Comparison of ENCODE assay signal across 17 cellular contexts in genomic region chr10:51955696-51956095, GRCh38.
DNase-seq lines count a peak whose midpoint lies in the region; ATAC-seq and TF ChIP-seq lines count a peak whose summit lies in the region.
"Had no signal": no experiment of that assay in that cellular context is flagged by ENCODE, and none has a peak within 500 bp of the region (broad histone marks: within the 10 kb centered on the region; RNA-seq: fewer than 3 reads in every experiment).

No MANE protein-coding gene starts in this region.

- H3K23ac ChIP-seq in neuronal stem cell (ENCODE audit: low read depth, low read length, poor library complexity): no peak overlapping the region

- CTCF ChIA-PET in SK-N-SH (lab: Yijun Ruan, JAX): interaction anchor here (0.6 to 2.3 kb wide), 3 partner anchors 50 to 567 kb away, joined by 3 to 9 read pairs (median 3); no protein-coding TSS in a partner anchor

- H2BK12ac ChIP-seq in neuronal stem cell (ENCODE audit: low read length): no peak overlapping the region

- H3K9ac ChIP-seq in GM23248 (no peak overlapping the region), iPS-18a (ENCODE audit: low read length) (no peak overlapping the region), neuronal stem cell (ENCODE audit: low read depth, low read length, poor library complexity) (no peak overlapping the region), SK-N-SH (no peak overlapping the region)
- H3K9ac ChIP-seq: BLaER1 had no signal

- H3K9me2 ChIP-seq in GM23248 (ENCODE audit: insufficient read depth): no peaks in the 10 kb centered on the region
- H3K9me2 ChIP-seq in SK-N-SH: no peaks in the 10 kb centered on the region

- in situ Hi-C loops in GM23248 (cut with MboI) (loop anchor here (25.0 kb wide), 1 partner anchor 893 kb away; the partner anchor contains the start of gene PRKG1), SK-MEL-5 (cut with HindIII; ENCODE audit: low pct_unique_long_range_greater_than_20kb, low sequenced_read_pairs) (no loop called here)

- DNase-seq in GM23248 (no peak), SK-MEL-5 (ENCODE audit: low read depth, low spot score) (peak; percentile 3), neuronal stem cell (ENCODE audit: low spot score) (peak; percentile 32), SHP77 treated with DMSO at 0.1 percent for 48 hours (lab: John Stamatoyannopoulos, UW) (no peak), SK-N-SH (no peak)
- no peak for DNase-seq in stimulated activated CD4-positive, alpha-beta T cell treated with anti-CD3 and anti-CD28 coated beads, Interleukin-2, amount 100 ng/mL, for 24 hours
- DNase-seq: 8988T, AML-193, Calu3, DMS79, GOT3 had no signal

- H3K4me3 ChIP-seq in GM23248 (no peak overlapping the region), iPS-18a (ENCODE audit: low read length) (peak overlapping the region; percentile 10), neuronal stem cell (ENCODE audit: low read length in 2 of 2) (no peak overlapping the region), SK-N-SH (ENCODE audit: low read depth in 2 of 2, low read length in 1 of 2) (no peak overlapping the region)
- H3K4me3 ChIP-seq: BLaER1, GM12878, HAP-1 had no signal

- POLR2A ChIA-PET in SK-N-SH (lab: Yijun Ruan, JAX): no interaction called here

- TF ChIP-seq EP300 in SK-N-SH (IDR thresholded peaks at IDR 0.05; ENCODE audit: borderline replicate concordance in 1 of 2, low read depth in 1 of 2, low read length in 1 of 2): no peak

- no peaks in the 10 kb centered on the region for H3K79me2 ChIP-seq in GM23248 (ENCODE audit: insufficient read depth)
- H3K79me2 ChIP-seq in SK-N-SH (ENCODE audit: insufficient read depth): no peaks in the 10 kb centered on the region

- no peaks in the 10 kb centered on the region for H3K9me3 ChIP-seq in GM23248 (ENCODE audit: low read depth)
- no peaks in the 10 kb centered on the region for H3K9me3 ChIP-seq in iPS-18a (ENCODE audit: control insufficient read depth, low read depth, low read length)
- H3K9me3 ChIP-seq in neuronal stem cell (replicated peaks in 1 of 2; ENCODE audit: control insufficient read depth in 2 of 2, insufficient read depth in 1 of 2, low read depth in 1 of 2, low read length in 2 of 2): no peaks in the 10 kb centered on the region
- no peaks in the 10 kb centered on the region for H3K9me3 ChIP-seq in SK-N-SH
- H3K9me3 ChIP-seq: BLaER1, HAP-1 had no signal

- no peak overlapping the region for H3K4me2 ChIP-seq in GM23248 (ENCODE audit: unreplicated experiment)
- no peak overlapping the region for H3K4me2 ChIP-seq in neuronal stem cell (ENCODE audit: insufficient read depth, low read length, poor library complexity, severe bottlenecking)
- no peak overlapping the region for H3K4me2 ChIP-seq in SK-N-SH
- H3K4me2 ChIP-seq: BLaER1 had no signal

- TF ChIP-seq RAD21 in SK-N-SH (IDR thresholded peaks at IDR 0.05; ENCODE audit: low read length): no peak

- no peak overlapping the region for H3K18ac ChIP-seq in neuronal stem cell (ENCODE audit: low read length)

- 64 to 66% methylated on average over 2 of the region's 2 CpGs for WGBS in GM23248 (ENCODE audit: low coverage in 1 of 2, low lambda C conversion rate in 2 of 2, missing lambda C conversion rate in 2 of 2), 2 experiments
- no CpG with 5 or more reads among the region's 2 CpGs for WGBS in neuronal stem cell (ENCODE audit: extremely low coverage in 2 of 2, insufficient read length in 2 of 2, insufficient replicate concordance in 1 of 2), 2 donors
- WGBS in SK-N-SH (ENCODE audit: low lambda C conversion rate): 61% methylated on average over 2 of the region's 2 CpGs

- H3K36me3 ChIP-seq in GM23248 (ENCODE audit: low read depth) (no peaks in the 10 kb centered on the region), iPS-18a (ENCODE audit: control insufficient read depth, low read depth, low read length) (no peaks in the 10 kb centered on the region), neuronal stem cell (replicated peaks in 1 of 2; ENCODE audit: control insufficient read depth in 2 of 2, insufficient read depth in 2 of 2, low read length in 2 of 2) (no peaks in the 10 kb centered on the region), SK-N-SH (replicated peaks in 1 of 2; ENCODE audit: control insufficient read depth in 1 of 2, insufficient read depth in 2 of 2, low read length in 1 of 2) (no peaks in the 10 kb centered on the region)
- H3K36me3 ChIP-seq: BLaER1, HAP-1 had no signal

- no peaks in the 10 kb centered on the region for H3K79me1 ChIP-seq in neuronal stem cell (ENCODE audit: low read depth, low read length)

- no peak for ATAC-seq in HG03565 (IDR thresholded peaks at IDR 0.05; ENCODE audit: unreplicated experiment)
- ATAC-seq: GM12878 had no signal

- H3K14ac ChIP-seq in neuronal stem cell (ENCODE audit: low read length): no peak overlapping the region

- H4K20me1 ChIP-seq in GM23248 (ENCODE audit: insufficient read depth): no peaks in the 10 kb centered on the region
- no peaks in the 10 kb centered on the region for H4K20me1 ChIP-seq in SK-N-SH (ENCODE audit: insufficient read depth)
- H4K20me1 ChIP-seq: BLaER1 had no signal

- no peak overlapping the region for H4K91ac ChIP-seq in neuronal stem cell (ENCODE audit: low read depth, low read length, poor library complexity)

- H3K27ac ChIP-seq in GM23248 (no peak overlapping the region), iPS-18a (ENCODE audit: low read length) (no peak overlapping the region), neuronal stem cell (replicated peaks; ENCODE audit: low read length) (no peak overlapping the region), SK-N-SH (ENCODE audit: low read depth in 2 of 2, low read length in 1 of 2) (peak overlapping the region in 1 of 2 experiments; percentile 34; a peak in 1 of 4 replicates)
- H3K27ac ChIP-seq: BLaER1, HL-60 had no signal

- peaks cover under 1% of the 10 kb centered on the region; the same call in 1 of the 2 replicates for H3K4me1 ChIP-seq in GM23248 (ENCODE audit: insufficient read depth)
- peaks cover 28% of the 10 kb centered on the region for H3K4me1 ChIP-seq in iPS-18a (ENCODE audit: control insufficient read depth, low read depth, low read length)
- H3K4me1 ChIP-seq in neuronal stem cell (ENCODE audit: control insufficient read depth in 2 of 2, insufficient read depth in 1 of 2, low read depth in 1 of 2, low read length in 2 of 2): peaks cover 0 to 5% of the 10 kb centered on the region in 2 donors
- no peaks in the 10 kb centered on the region; a peak in 2 of 4 replicates for H3K4me1 ChIP-seq in SK-N-SH (ENCODE audit: control insufficient read depth in 1 of 2, insufficient read depth in 2 of 2, low read depth in 1 of 2, low read length in 1 of 2)
- H3K4me1 ChIP-seq: BLaER1, HAP-1 had no signal

- no peak overlapping the region for H4K8ac ChIP-seq in neuronal stem cell (ENCODE audit: low read depth, low read length)

- TF ChIP-seq CTCF in SK-N-SH (IDR thresholded peaks at IDR 0.05): no peak

- no peak overlapping the region for H2BK15ac ChIP-seq in neuronal stem cell (ENCODE audit: low read length)

- no peak overlapping the region for H3K4ac ChIP-seq in neuronal stem cell (ENCODE audit: low read length)

- no peak overlapping the region for H2BK5ac ChIP-seq in neuronal stem cell (ENCODE audit: low read length)

- H2BK120ac ChIP-seq in neuronal stem cell (ENCODE audit: low read depth, low read length): no peak overlapping the region

- no peak overlapping the region for H2AK5ac ChIP-seq in neuronal stem cell (ENCODE audit: low read depth, low read length)

- 0 out of 2 replicates have a peak, but pooled peaks cover 1% of the 10 kb centered on the region for H3F3A ChIP-seq in GM23248 (ENCODE audit: insufficient read depth)
- no peaks in the 10 kb centered on the region for H3F3A ChIP-seq in SK-N-SH (replicated peaks; ENCODE audit: insufficient read depth)

- no peaks in the 10 kb centered on the region for H3K27me3 ChIP-seq in GM23248 (replicated peaks; ENCODE audit: insufficient read depth)
- no peaks in the 10 kb centered on the region for H3K27me3 ChIP-seq in iPS-18a (ENCODE audit: control insufficient read depth, insufficient read depth, low read length)
- H3K27me3 ChIP-seq in neuronal stem cell (ENCODE audit: control insufficient read depth in 3 of 3, insufficient read depth in 3 of 3, low read depth in 1 of 3, low read length in 3 of 3): no peaks in the 10 kb centered on the region
- H3K27me3 ChIP-seq in SK-N-SH (ENCODE audit: insufficient read depth): no peaks in the 10 kb centered on the region
- H3K27me3 ChIP-seq: BLaER1 had no signal

- H2AFZ ChIP-seq in GM23248 (peak overlapping the region; percentile 17; the same call in 1 of the 2 replicates), neuronal stem cell (ENCODE audit: low read length) (no peak overlapping the region), SK-N-SH (ENCODE audit: low read depth) (no peak overlapping the region)

TF ChIP-seq in SK-N-SH, 30 proteins besides CTCF, POLR2A, EP300 and RAD21 (continues in another document):
- TF ChIP-seq IRF3 (IDR thresholded peaks at IDR 0.05; ENCODE audit: low read depth, low read length) (no peak), JUND (IDR thresholded peaks at IDR 0.05) (no peak), RXRA (IDR thresholded peaks at IDR 0.05; ENCODE audit: borderline replicate concordance, low read depth) (no peak), CHD2 (IDR thresholded peaks at IDR 0.05; ENCODE audit: low read length, partially characterized antibody) (no peak), SIN3A (IDR thresholded peaks at IDR 0.05; ENCODE audit: borderline replicate concordance, low read depth, low read length) (no peak), GATA2 (CRISPR knock-in tag; IDR thresholded peaks at IDR 0.05) (no peak), POLR2AphosphoS5 (IDR thresholded peaks at IDR 0.05; ENCODE audit: low read depth, low read length) (no peak), TEAD4 (IDR thresholded peaks at IDR 0.05; ENCODE audit: borderline replicate concordance, insufficient read depth) (no peak), GABPA (IDR thresholded peaks at IDR 0.05; ENCODE audit: low read depth) (no peak)
- TF ChIP-seq, protein P1, sequence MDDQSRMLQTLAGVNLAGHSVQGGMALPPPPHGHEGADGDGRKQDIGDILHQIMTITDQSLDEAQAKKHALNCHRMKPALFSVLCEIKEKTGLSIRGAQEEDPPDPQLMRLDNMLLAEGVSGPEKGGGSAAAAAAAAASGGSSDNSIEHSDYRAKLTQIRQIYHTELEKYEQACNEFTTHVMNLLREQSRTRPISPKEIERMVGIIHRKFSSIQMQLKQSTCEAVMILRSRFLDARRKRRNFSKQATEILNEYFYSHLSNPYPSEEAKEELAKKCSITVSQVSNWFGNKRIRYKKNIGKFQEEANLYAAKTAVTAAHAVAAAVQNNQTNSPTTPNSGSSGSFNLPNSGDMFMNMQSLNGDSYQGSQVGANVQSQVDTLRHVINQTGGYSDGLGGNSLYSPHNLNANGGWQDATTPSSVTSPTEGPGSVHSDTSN (IDR thresholded peaks at IDR 0.05): no peak

Comparison
In these comparisons a context has a peak if more than half of its experiments do, and no peak if none do; other contexts are left out.
1. DNase-seq: peak in SK-MEL-5 (single experiment) and neuronal stem cell (single experiment); none in GM23248 (single experiment), SHP77 treated with DMSO at 0.1 percent for 48 hours (single experiment), stimulated activated CD4-positive, alpha-beta T cell treated with anti-CD3 and anti-CD28 coated beads, Interleukin-2, amount 100 ng/mL, for 24 hours (0 of 2) and SK-N-SH (single experiment).